ENCODE assay signal across 16 cellular contexts in genomic region chr1:175564119-175564518, GRCh38.
DNase-seq lines count a peak whose midpoint lies in the region; ATAC-seq, FAIRE-seq and TF ChIP-seq lines count a peak whose summit lies in the region.
"Had no signal": no experiment of that assay in that cellular context is flagged by ENCODE, and none has a peak within 500 bp of the region (broad histone marks: within the 10 kb centered on the region; RNA-seq: fewer than 3 reads in every experiment).

No MANE protein-coding gene starts in this region.

- no peaks in the 10 kb centered on the region for H3K27me3 ChIP-seq in H7 (ENCODE audit: control insufficient read depth, insufficient read depth, low read length)
- H3K27me3 ChIP-seq in H1 (replicated peaks in 1 of 4; ENCODE audit: control insufficient read depth in 3 of 4, extremely low read depth in 1 of 4, insufficient read depth in 3 of 4, low read length in 3 of 4): peaks cover 0 to 5% (median 0%) of the 10 kb centered on the region in 4 experiments; a peak in 2 of 7 replicates
- H3K27me3 ChIP-seq: BLaER1 treated with 17β-estradiol and CSF1 and Interleukin-3, amounts not matched to agents 10 nM and 100 nM had no signal

- no peak overlapping the region for H2BK12ac ChIP-seq in H1 (ENCODE audit: low read depth, low read length)

- H2BK15ac ChIP-seq in H1 (ENCODE audit: low read length): no peak overlapping the region

- no peak overlapping the region for H3K18ac ChIP-seq in H1 (ENCODE audit: extremely low read depth, low read length)

- CTCF ChIA-PET in H1 (lab: Charles Lee; ENCODE audit: partially characterized antibody): interaction anchor here (1.1 to 1.6 kb wide), 4 partner anchors 9 to 412 kb away, joined by 3 to 4 read pairs (median 3); no protein-coding TSS in a partner anchor

- no peaks in the 10 kb centered on the region for H3K36me3 ChIP-seq in H7 (replicated peaks; ENCODE audit: control insufficient read depth, insufficient read depth, low read length)
- H3K36me3 ChIP-seq in H1 (ENCODE audit: control insufficient read depth in 2 of 4, insufficient read depth in 4 of 4, low read length in 3 of 4): no peaks in the 10 kb centered on the region
- H3K36me3 ChIP-seq: BLaER1 treated with 17β-estradiol and CSF1 and Interleukin-3, amounts not matched to agents 10 nM and 100 nM had no signal

- FAIRE-seq in H1 (lab: Jason Lieb, UNC): no peak
- FAIRE-seq: GM12878, GM19239, HepG2 had no signal

- H3K4me2 ChIP-seq in H1 (ENCODE audit: insufficient read depth in 1 of 2, low read depth in 2 of 2, low read length in 2 of 2): peak overlapping the region; percentile 10 to 40; a peak in 1 of 4 replicates
- H3K4me2 ChIP-seq: BLaER1 treated with 17β-estradiol and CSF1 and Interleukin-3, amounts not matched to agents 10 nM and 100 nM had no signal

- no peak for TF ChIP-seq EP300 in H1 (IDR thresholded peaks at IDR 0.05; ENCODE audit: borderline replicate concordance in 1 of 2, low read depth in 2 of 2, low read length in 2 of 2)

- peak; percentile 47 for DNase-seq in H7
- DNase-seq in H1 (ENCODE audit: low read depth in 1 of 2, low spot score in 2 of 2): no peak
- DNase-seq in iPS-NIHi11 (ENCODE audit: low spot score): peak; percentile 25
- DNase-seq: Calu3; CD8-positive, alpha-beta T cell; DMS79 treated with DMSO at 0.1 percent for 48 hours; HFFc6; KBM-7 had no signal

- H3K27ac ChIP-seq in H1 (ENCODE audit: low read depth, low read length): no peak overlapping the region
- H3K27ac ChIP-seq: BLaER1 treated with 17β-estradiol and CSF1 and Interleukin-3, amounts not matched to agents 10 nM and 100 nM had no signal

- H2AK5ac ChIP-seq in H1 (ENCODE audit: low read depth, low read length): no peak overlapping the region

- no peak for TF ChIP-seq CTCF in H1 (IDR thresholded peaks at IDR 0.05; ENCODE audit: control extremely low read depth in 1 of 3, insufficient read depth in 1 of 3, low read depth in 1 of 3, low read length in 3 of 3)

- H3K14ac ChIP-seq in H1 (ENCODE audit: insufficient read length): no peak overlapping the region

- H2BK5ac ChIP-seq in H1 (ENCODE audit: low read depth, low read length): no peak overlapping the region

- no peaks in the 10 kb centered on the region for H3K79me1 ChIP-seq in H1 (ENCODE audit: low read depth, low read length)

- no peaks in the 10 kb centered on the region for H3K79me2 ChIP-seq in H1 (ENCODE audit: control insufficient read depth in 1 of 2, insufficient read depth in 2 of 2, low read length in 2 of 2)

- POLR2A ChIA-PET in H1 (lab: Charles Lee; ENCODE audit: partially characterized antibody): no interaction called here

- 11% methylated on average over 5 of the region's 5 CpGs; no CpG with 5 or more reads in 1 of the 2 experiments for WGBS in H1 (ENCODE audit: extremely low coverage in 1 of 2, insufficient coverage in 1 of 2, insufficient read length in 1 of 2, insufficient replicate concordance in 2 of 2, low coverage in 1 of 2, low lambda C conversion rate in 2 of 2, missing lambda C conversion rate in 1 of 2), 2 experiments

- no peak overlapping the region for H3K9ac ChIP-seq in H1 (replicated peaks in 1 of 4; ENCODE audit: extremely low read depth in 1 of 4, low read depth in 3 of 4, low read length in 3 of 4)
- H3K9ac ChIP-seq: BLaER1 treated with 17β-estradiol and CSF1 and Interleukin-3, amounts not matched to agents 10 nM and 100 nM had no signal

- no peaks in the 10 kb centered on the region for H3K9me3 ChIP-seq in H1 (ENCODE audit: insufficient read depth in 2 of 2, low read depth in 1 of 2, low read length in 1 of 2)
- H3K9me3 ChIP-seq: BLaER1 treated with 17β-estradiol and CSF1 and Interleukin-3, amounts not matched to agents 10 nM and 100 nM had no signal

- H2BK120ac ChIP-seq in H1 (replicated peaks; ENCODE audit: low read depth, low read length): no peak overlapping the region

- no peak overlapping the region for H3K56ac ChIP-seq in H1 (replicated peaks; ENCODE audit: insufficient read length, low read depth, low read length)

- H2BK20ac ChIP-seq in H1 (ENCODE audit: low read length): no peak overlapping the region

- H3K23ac ChIP-seq in H1 (ENCODE audit: insufficient read length): no peak overlapping the region

- ATAC-seq in HG03097 (IDR thresholded peaks at IDR 0.05; ENCODE audit: low FRiP score, unreplicated experiment): no peak
- ATAC-seq in HG02938 (IDR thresholded peaks at IDR 0.05; ENCODE audit: unreplicated experiment): no peak
- ATAC-seq in GM21360 (IDR thresholded peaks at IDR 0.05; ENCODE audit: unreplicated experiment): no peak
- ATAC-seq: CD8-positive, alpha-beta T cell; GM12878; HCT116; HepG2 had no signal

- TF ChIP-seq POLR2A in H1 (IDR thresholded peaks at IDR 0.05; ENCODE audit: control extremely low read depth in 1 of 2, low read depth in 2 of 2, low read length in 2 of 2): no peak

- peaks cover 4 to 11% (median 7%) of the 10 kb centered on the region in 4 experiments; a peak in 6 of 7 replicates for H3K4me1 ChIP-seq in H1 (replicated peaks in 1 of 4; ENCODE audit: control insufficient read depth in 3 of 4, insufficient read depth in 4 of 4, low read length in 3 of 4)
- H3K4me1 ChIP-seq: BLaER1 treated with 17β-estradiol and CSF1 and Interleukin-3, amounts not matched to agents 10 nM and 100 nM had no signal

- H3K4me3 ChIP-seq in H7 (ENCODE audit: insufficient read depth, low read depth, low read length) (no peak overlapping the region), H1 (ENCODE audit: extremely low read depth in 1 of 4, insufficient read depth in 2 of 4, low read depth in 3 of 4, low read length in 4 of 4) (0 out of 8 replicates have a peak overlapping the region, but pooled peaks of 1 of the 4 experiments have one; percentile 4)
- H3K4me3 ChIP-seq: BLaER1 treated with 17β-estradiol and CSF1 and Interleukin-3, amounts not matched to agents 10 nM and 100 nM; GM12878 had no signal

- TF ChIP-seq RAD21 in H1 (IDR thresholded peaks at IDR 0.05 in 1 of 2, conservative IDR thresholded peaks at IDR 0.05 in 1 of 2; ENCODE audit: low read depth in 2 of 2, low read length in 2 of 2): no peak

- H2AFZ ChIP-seq in H1 (ENCODE audit: low read length): no peak overlapping the region

- H3K23me2 ChIP-seq in H1 (ENCODE audit: low read depth, low read length): no peaks in the 10 kb centered on the region; the same call in 1 of the 2 replicates

- no peak overlapping the region for H4K5ac ChIP-seq in H1 (ENCODE audit: insufficient read length, low read depth, low read length)

- H4K8ac ChIP-seq in H1 (ENCODE audit: extremely low read depth, insufficient read depth, low read length): no peak overlapping the region

- no peak overlapping the region for H3K4ac ChIP-seq in H1 (replicated peaks; ENCODE audit: insufficient read length, low read depth, low read length)

- H4K20me1 ChIP-seq in H1 (replicated peaks in 1 of 2; ENCODE audit: control insufficient read depth in 1 of 2, insufficient read depth in 2 of 2, low read length in 2 of 2): no peaks in the 10 kb centered on the region
- H4K20me1 ChIP-seq: BLaER1 treated with 17β-estradiol and CSF1 and Interleukin-3, amounts not matched to agents 10 nM and 100 nM had no signal

- H4K91ac ChIP-seq in H1 (replicated peaks; ENCODE audit: insufficient read length, low read length): no peak overlapping the region

Comparison
In these comparisons a context has a peak if more than half of its experiments do, and no peak if none do; other contexts are left out.
1. DNase-seq: peak in H7 (single experiment) and iPS-NIHi11 (single experiment); none in H1 (0 of 2).